24 cellular contexts compared by ENCODE assay signal in the genomic region with DNA sequence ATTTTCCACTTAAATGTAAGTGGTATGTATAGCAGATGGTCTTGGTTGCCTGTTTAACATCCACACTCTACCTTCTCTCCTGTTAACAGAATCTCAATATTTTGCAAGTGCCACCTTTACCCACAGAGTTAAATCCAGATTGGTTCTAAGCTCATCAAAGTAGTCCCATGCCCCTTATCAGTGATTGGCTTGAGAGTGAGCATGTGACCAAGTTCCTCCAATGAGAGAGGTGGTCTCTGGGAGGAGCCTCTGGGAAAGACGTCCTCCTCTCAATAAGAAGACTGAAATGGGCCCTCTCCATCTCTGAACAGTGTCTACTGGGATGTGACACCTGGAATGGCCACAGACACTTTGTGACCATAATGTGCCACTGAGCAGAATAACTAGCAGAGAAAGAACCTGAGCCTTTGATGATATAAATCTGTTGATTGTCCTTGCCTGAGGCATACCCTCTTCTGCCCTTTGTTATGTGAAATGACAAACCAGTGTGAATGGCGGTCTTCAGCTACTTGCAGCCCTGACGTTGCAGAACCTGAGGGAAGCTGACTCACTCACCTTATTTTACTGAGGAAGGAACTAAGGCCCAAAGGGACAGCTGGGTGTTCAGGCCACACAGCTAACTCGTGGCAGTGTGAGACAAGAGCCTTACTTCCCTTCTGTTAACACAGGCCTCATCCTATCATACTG. TPM values are rescaled to one million over a fixed set of nuclear protein-coding genes. Genes with fewer than 3 reads are reported as not detected.
DNase-seq lines count a peak whose midpoint lies in the region; ATAC-seq lines count a peak whose summit lies in the region.
"Had no signal": no experiment of that assay in that cellular context is flagged by ENCODE, and none has a peak within 500 bp of the region (broad histone marks: within the 10 kb centered on the region; RNA-seq: fewer than 3 reads in every experiment).

No MANE protein-coding gene starts in this region.

- H3K36me3 ChIP-seq in Karpas-422 (ENCODE audit: insufficient read depth, low read length) (no peaks in the 10 kb centered on the region), NT2/D1 (ENCODE audit: insufficient read depth, insufficient read length, low read length) (no peaks in the 10 kb centered on the region), trophoblast cell (ENCODE audit: control insufficient read depth in 1 of 2, insufficient read depth in 2 of 2, low read length in 2 of 2) (no peaks in the 10 kb centered on the region)

- H2AK5ac ChIP-seq in trophoblast cell (ENCODE audit: low read length), result no peak overlapping the region

- H3K79me2 ChIP-seq in Karpas-422 (ENCODE audit: low read length) (no peaks in the 10 kb centered on the region), trophoblast cell (ENCODE audit: control insufficient read depth, insufficient read depth, low read length, poor library complexity) (no peaks in the 10 kb centered on the region)

- no peaks in the 10 kb centered on the region for H3K9me3 ChIP-seq in Karpas-422 (ENCODE audit: low read length)
- peaks cover 44% of the 10 kb centered on the region; the same call in 1 of the 2 replicates for H3K9me3 ChIP-seq in NT2/D1 (ENCODE audit: insufficient read depth, low read length)
- no peaks in the 10 kb centered on the region for H3K9me3 ChIP-seq in trophoblast cell (ENCODE audit: insufficient read depth, low read depth, low read length)

- DNase-seq in HT1080 (ENCODE audit: low read depth) (peak; percentile 7), Karpas-422 (peak; percentile 56), NT2/D1 (ENCODE audit: low read depth, low spot score) (peak; percentile 38), trophoblast cell (peak; percentile 83 to 94), substantia nigra (lab: John Stamatoyannopoulos, UW) (no peak), SKM-1 (lab: John Stamatoyannopoulos, UW; ENCODE audit: unreplicated experiment) (no peak)
- DNase-seq: C1 segment of cervical spinal cord; CD8-positive, alpha-beta T cell; DMS 273 treated with DMSO at 0.1 percent for 48 hours; DMS79 treated with DMSO at 0.1 percent for 48 hours; H9; KBM-7; MM.1S; NCI-H1417; NCI-H2029 treated with DMSO at 0.1 percent for 48 hours; NCI-H446 treated with DMSO at 0.1 percent for 48 hours; NCI-H526; NCI-H82; NK-92 treated with Interleukin-12 subunit alpha and Interleukin-12 subunit beta, amount 100 ng/mL, for 24 hours; SHP77 had no signal

- no peak overlapping the region for H3K23ac ChIP-seq in trophoblast cell (ENCODE audit: low read length)

- no peak overlapping the region for H4K12ac ChIP-seq in trophoblast cell (ENCODE audit: low read depth, low read length)

- H2BK5ac ChIP-seq in trophoblast cell (ENCODE audit: low read depth, low read length, poor library complexity), result no peak overlapping the region

- no peak for ATAC-seq in GM18909 (IDR thresholded peaks at IDR 0.05; ENCODE audit: poor library complexity, unreplicated experiment)
- ATAC-seq: CD8-positive, alpha-beta T cell; GM23338; Panc1 had no signal

- H2BK120ac ChIP-seq in trophoblast cell (ENCODE audit: insufficient read depth, low read length, poor library complexity), result no peak overlapping the region

- no peak overlapping the region for H2BK12ac ChIP-seq in trophoblast cell (ENCODE audit: low read length)

- H4K8ac ChIP-seq in trophoblast cell (ENCODE audit: low read depth, low read length), result no peak overlapping the region

- H3K18ac ChIP-seq in trophoblast cell (ENCODE audit: low read length), result no peak overlapping the region

- no peak overlapping the region for H3K4me2 ChIP-seq in Karpas-422 (ENCODE audit: low read depth, low read length, poor library complexity, severe bottlenecking)
- H3K4me2 ChIP-seq in trophoblast cell (ENCODE audit: low read length), result no peak overlapping the region
- H3K4me2 ChIP-seq: GM23338 had no signal

- H3K9me2 ChIP-seq in Karpas-422 (replicated peaks; ENCODE audit: insufficient read depth, low read length), result no peaks in the 10 kb centered on the region

- H3K27me3 ChIP-seq in Karpas-422 (ENCODE audit: low read length) (no peaks in the 10 kb centered on the region), NT2/D1 (ENCODE audit: insufficient read depth, insufficient read length) (no peaks in the 10 kb centered on the region), trophoblast cell (ENCODE audit: insufficient read depth, low read length) (no peaks in the 10 kb centered on the region)

- H3K4me3 ChIP-seq in Karpas-422 (ENCODE audit: low read length), result no peak overlapping the region
- H3K4me3 ChIP-seq in NT2/D1 (ENCODE audit: insufficient read length, low read depth), result no peak overlapping the region
- no peak overlapping the region for H3K4me3 ChIP-seq in trophoblast cell (ENCODE audit: low read depth, low read length)
- H3K4me3 ChIP-seq: GM23338 had no signal

- H4K91ac ChIP-seq in trophoblast cell (ENCODE audit: low read depth, low read length), result no peak overlapping the region

- H3K4me1 ChIP-seq in Karpas-422 (ENCODE audit: low read length), result no peaks in the 10 kb centered on the region
- no peaks in the 10 kb centered on the region for H3K4me1 ChIP-seq in NT2/D1 (ENCODE audit: insufficient read depth, insufficient read length)
- peaks cover 0 to 5% of the 10 kb centered on the region in 2 experiments for H3K4me1 ChIP-seq in trophoblast cell (ENCODE audit: control insufficient read depth in 1 of 2, insufficient read depth in 2 of 2, low read length in 2 of 2)

- WGBS in trophoblast cell (ENCODE audit: extremely low coverage, insufficient coverage, insufficient read length), result no CpG with 5 or more reads among the region's 4 CpGs

- no peaks in the 10 kb centered on the region for H3K79me1 ChIP-seq in trophoblast cell (ENCODE audit: low read length)

- H3K27ac ChIP-seq in Karpas-422 (ENCODE audit: low read length), result no peak overlapping the region
- H3K27ac ChIP-seq in trophoblast cell (ENCODE audit: low read depth, low read length), result no peak overlapping the region
- no peak overlapping the region for H3K27ac ChIP-seq in substantia nigra (ENCODE audit: low read depth, low read length, poor library complexity, severe bottlenecking)
- H3K27ac ChIP-seq: RWPE1 had no signal

- no peaks in the 10 kb centered on the region for H4K20me1 ChIP-seq in Karpas-422 (ENCODE audit: insufficient read depth, low read depth, low read length)

- H3K9ac ChIP-seq in Karpas-422 (ENCODE audit: low read length) (no peak overlapping the region), NT2/D1 (ENCODE audit: insufficient read length, low read depth) (no peak overlapping the region), trophoblast cell (ENCODE audit: low read length) (no peak overlapping the region)

- H3K14ac ChIP-seq in trophoblast cell (ENCODE audit: low read length), result no peak overlapping the region

- no peak overlapping the region for H3K4ac ChIP-seq in trophoblast cell (ENCODE audit: low read depth, low read length)

- H2AFZ ChIP-seq in Karpas-422 (ENCODE audit: low read length), result no peak overlapping the region
- no peak overlapping the region for H2AFZ ChIP-seq in trophoblast cell (ENCODE audit: insufficient read depth, low read length, poor library complexity)
- H2AFZ ChIP-seq: GM23338 had no signal

RNA-seq across cellular contexts. Expression of a gene that starts 42.4 kb away (rescaled TPM):
- 25.5 and 25.6 TPM in 2 replicates for total RNA-seq in HT1080 (2014; rRNA removed; shearing (Covaris generic))
- 6.1 and 8.1 TPM in 2 replicates for polyA plus RNA-seq in HT1080 (2015; cell fraction: cytosol; rRNA removed)
- polyA plus RNA-seq in HT1080 (2015; cell fraction: nucleus; rRNA removed), result 44.1 and 44.8 TPM in 2 replicates
- 17.7 and 19.6 TPM in 2 replicates for total RNA-seq in Karpas-422 (2014; rRNA removed; shearing (Covaris generic); ENCODE audit: low replicate concordance)
- 9.3 and 9.5 TPM in 2 replicates for polyA plus RNA-seq in trophoblast cell (2013)

Comparison
In these comparisons a context has a peak if more than half of its experiments do, and no peak if none do; other contexts are left out.
1. DNase-seq: peak in HT1080 (single experiment), Karpas-422 (single experiment), NT2/D1 (single experiment) and trophoblast cell (2 of 2); none in substantia nigra (0 of 49) and SKM-1 (single experiment).